Comparison of ENCODE assay signal across 23 cellular contexts in the genomic region with DNA sequence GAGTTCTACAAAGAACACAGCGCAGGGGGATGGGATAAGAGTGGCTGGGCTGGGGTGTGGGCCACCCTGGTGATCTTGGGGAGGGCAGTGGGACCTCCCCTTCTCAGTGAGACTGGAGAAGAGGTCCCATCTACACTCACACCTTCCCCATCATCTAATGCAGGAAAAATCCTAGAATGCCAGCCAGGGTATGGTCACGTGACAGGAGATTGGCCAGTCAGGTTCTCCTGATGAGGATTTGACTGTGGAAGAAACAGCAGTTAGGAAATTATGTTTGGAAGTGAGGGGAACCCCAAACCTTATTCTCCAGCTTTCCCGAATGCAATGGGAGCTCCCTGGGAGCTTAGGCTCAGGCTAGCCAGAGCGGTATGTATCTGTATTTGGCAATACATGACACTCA.
"Had no signal": no experiment of that assay in that cellular context is flagged by ENCODE, and none has a peak within 500 bp of the region (broad histone marks: within the 10 kb centered on the region; RNA-seq: fewer than 3 reads in every experiment).

No MANE protein-coding gene starts in this region.

- H3K4me1 Mint-ChIP-seq: mesothelial cell of epicardium; naive thymus-derived CD4-positive, alpha-beta T cell; stimulated activated effector memory CD8-positive, alpha-beta T cell treated with anti-CD3 and anti-CD28 coated beads, Interleukin-12 subunit alpha, Interleukin-12 subunit beta, amount 100 ng/mL, for 72 hours had no signal

- H3K36me3 ChIP-seq: left ventricle myocardium inferior, right atrium auricular region, spleen, suprapubic skin, thoracic aorta, tibial artery, upper lobe of right lung, uterus had no signal

- H3K36me3 Mint-ChIP-seq: mesothelial cell of epicardium; naive thymus-derived CD4-positive, alpha-beta T cell; natural killer cell treated with Interleukin-12 subunit alpha and Interleukin-12 subunit beta and Interleukin-15 and Interleukin-18, amount 100 ng/mL, for 72 hours; stimulated activated effector memory CD8-positive, alpha-beta T cell treated with anti-CD3 and anti-CD28 coated beads, Interleukin-12 subunit alpha, Interleukin-12 subunit beta, amount 100 ng/mL, for 72 hours had no signal

- H3K27ac Mint-ChIP-seq: mesothelial cell of epicardium; naive thymus-derived CD4-positive, alpha-beta T cell; natural killer cell treated with Interleukin-12 subunit alpha and Interleukin-12 subunit beta and Interleukin-15 and Interleukin-18, amount 100 ng/mL, for 72 hours; stimulated activated effector memory CD8-positive, alpha-beta T cell treated with anti-CD3 and anti-CD28 coated beads, Interleukin-12 subunit alpha, Interleukin-12 subunit beta, amount 100 ng/mL, for 72 hours; stimulated activated naive CD8-positive, alpha-beta T cell treated with anti-CD3 and anti-CD28 coated beads, Interleukin-15, Interleukin-2, amounts not matched to agents 100 ng/mL and 50 ng/mL, for 24 hours had no signal

- H3K27ac ChIP-seq: hepatocyte, left ventricle myocardium inferior, parathyroid adenoma, right atrium auricular region, spleen, suprapubic skin, thoracic aorta, tibial artery, upper lobe of right lung, uterus had no signal

- H3K79me2 ChIP-seq: hepatocyte, parathyroid adenoma had no signal

- DNase-seq: islet precursor cell; left ventricle myocardium inferior; mesendoderm; naive thymus-derived CD4-positive, alpha-beta T cell; small intestine; spleen; stimulated activated CD4-positive, alpha-beta T cell treated with anti-CD3 and anti-CD28 coated beads, Interleukin-4, amount 100 ng/mL, for 24 hours; stimulated activated naive CD4-positive, alpha-beta T cell; tibial artery; trophoblast cell; upper lobe of right lung; uterus had no signal

- H3K4me2 ChIP-seq: hepatocyte had no signal

- H3K4me1 ChIP-seq: parathyroid adenoma, right atrium auricular region, spleen, suprapubic skin, tibial artery, upper lobe of right lung, uterus had no signal

- H3K4me3 ChIP-seq: hepatocyte, left ventricle myocardium inferior, lung, right atrium auricular region, spleen, suprapubic skin, thoracic aorta, tibial artery, upper lobe of right lung, uterus had no signal

- H3K9me3 Mint-ChIP-seq: natural killer cell treated with Interleukin-12 subunit alpha and Interleukin-12 subunit beta and Interleukin-15 and Interleukin-18, amount 100 ng/mL, for 72 hours; stimulated activated effector memory CD8-positive, alpha-beta T cell treated with anti-CD3 and anti-CD28 coated beads, Interleukin-12 subunit alpha, Interleukin-12 subunit beta, amount 100 ng/mL, for 72 hours; stimulated activated naive CD8-positive, alpha-beta T cell treated with anti-CD3 and anti-CD28 coated beads, Interleukin-15, Interleukin-2, amounts not matched to agents 100 ng/mL and 50 ng/mL, for 24 hours had no signal

- H3K9ac ChIP-seq: parathyroid adenoma had no signal

- H3K27me3 ChIP-seq: hepatocyte, right atrium auricular region, upper lobe of right lung, uterus had no signal

- ATAC-seq: naive thymus-derived CD4-positive, alpha-beta T cell; sciatic nerve; stimulated activated effector memory CD8-positive, alpha-beta T cell treated with anti-CD3 and anti-CD28 coated beads, Interleukin-12 subunit alpha, Interleukin-12 subunit beta, amount 100 ng/mL, for 72 hours; upper lobe of right lung had no signal

- H3K9me3 ChIP-seq: left ventricle myocardium inferior, right atrium auricular region, suprapubic skin, thoracic aorta, tibial artery, upper lobe of right lung, uterus had no signal

- H3K4me3 Mint-ChIP-seq: mesothelial cell of epicardium; naive thymus-derived CD4-positive, alpha-beta T cell; natural killer cell treated with Interleukin-12 subunit alpha and Interleukin-12 subunit beta and Interleukin-15 and Interleukin-18, amount 100 ng/mL, for 72 hours; stimulated activated effector memory CD8-positive, alpha-beta T cell treated with anti-CD3 and anti-CD28 coated beads, Interleukin-12 subunit alpha, Interleukin-12 subunit beta, amount 100 ng/mL, for 72 hours; stimulated activated naive CD8-positive, alpha-beta T cell treated with anti-CD3 and anti-CD28 coated beads, Interleukin-15, Interleukin-2, amounts not matched to agents 100 ng/mL and 50 ng/mL, for 24 hours had no signal

- H2AFZ ChIP-seq: hepatocyte, parathyroid adenoma had no signal
